10 cellular contexts compared by ENCODE assay signal in genomic region chr9:93304574-93305496, GRCh38.
A peak's percentile ranks its signal among the peaks of the same experiment; 100 is the strongest.
DNase-seq lines count a peak whose midpoint lies in the region; ATAC-seq, FAIRE-seq and TF ChIP-seq lines count a peak whose summit lies in the region.
"Had no signal": no experiment of that assay in that cellular context is flagged by ENCODE, and none has a peak within 500 bp of the region (broad histone marks: within the 10 kb centered on the region; RNA-seq: fewer than 3 reads in every experiment).

No MANE protein-coding gene starts in this region.

- FAIRE-seq in K562 (lab: Jason Lieb, UNC) = no peak
- FAIRE-seq: GM18507 had no signal

- H3K4me2 ChIP-seq in K562 (ENCODE audit: insufficient read depth, low read length) (no peak overlapping the region), smooth muscle cell (no peak overlapping the region)

- TF ChIP-seq RAD21 in K562 (CRISPR knock-in tag; conservative IDR thresholded peaks at IDR 0.05 in 1 of 2, IDR thresholded peaks at IDR 0.05 in 1 of 2) = peak; percentile 72 to 78

- H3K4me3 ChIP-seq in K562 = no peak overlapping the region
- H3K4me3 ChIP-seq in iPS DF 6.9 (ENCODE audit: low read length) = no peak overlapping the region
- no peak overlapping the region for H3K4me3 ChIP-seq in smooth muscle cell

- H3K27ac Mint-ChIP-seq in activated CD4-positive, alpha-beta T cell treated with anti-CD3 and anti-CD28 coated beads for 36 hours = no peak overlapping the region
- H3K27ac Mint-ChIP-seq in activated CD4-positive, alpha-beta T cell treated with anti-CD3 and anti-CD28 coated beads, Interleukin-2, amount 10 ng/mL, durations not matched to agents 24 days and 14 days = no peak overlapping the region
- H3K27ac Mint-ChIP-seq: activated naive CD8-positive, alpha-beta T cell had no signal

- H3K9me3 Mint-ChIP-seq in activated CD4-positive, alpha-beta T cell treated with anti-CD3 and anti-CD28 coated beads for 36 hours (ENCODE audit: low read depth) = no peaks in the 10 kb centered on the region
- no peaks in the 10 kb centered on the region for H3K9me3 Mint-ChIP-seq in activated CD4-positive, alpha-beta T cell treated with anti-CD3 and anti-CD28 coated beads, Interleukin-2, amount 10 ng/mL, durations not matched to agents 24 days and 14 days

- H4K20me1 ChIP-seq in K562 (replicated peaks; ENCODE audit: control insufficient read depth, insufficient read depth, low read length) = peaks cover 13% of the 10 kb centered on the region
- H4K20me1 ChIP-seq in smooth muscle cell (ENCODE audit: low read depth) = no peaks in the 10 kb centered on the region

- H3K4me1 Mint-ChIP-seq in activated CD4-positive, alpha-beta T cell treated with anti-CD3 and anti-CD28 coated beads for 36 hours = no peaks in the 10 kb centered on the region
- peaks cover 6% of the 10 kb centered on the region for H3K4me1 Mint-ChIP-seq in activated CD4-positive, alpha-beta T cell treated with anti-CD3 and anti-CD28 coated beads, Interleukin-2, amount 10 ng/mL, durations not matched to agents 24 days and 14 days

- no peak overlapping the region for H3K27ac ChIP-seq in K562 (ENCODE audit: extremely low read depth, low read depth, low read length)
- no peak overlapping the region for H3K27ac ChIP-seq in iPS DF 6.9 (ENCODE audit: low read length)
- H3K27ac ChIP-seq in smooth muscle cell (ENCODE audit: low read depth) = no peak overlapping the region

- DNase-seq in activated CD4-positive, alpha-beta T cell treated with anti-CD3 and anti-CD28 coated beads for 36 hours = peak; percentile 54
- DNase-seq in activated CD4-positive, alpha-beta T cell treated with anti-CD3 and anti-CD28 coated beads, Interleukin-2, amount 10 ng/mL, durations not matched to agents 24 days and 14 days = no peak
- peak; percentile 3 for DNase-seq in NCI-H1694 treated with DMSO at 0.1 percent for 48 hours (lab: John Stamatoyannopoulos, UW)
- DNase-seq in K562 (ENCODE audit: extremely low read depth in 1 of 4, low spot score in 3 of 4) = peak; percentile 37 to 66 (median 48)
- DNase-seq in iPS DF 6.9 (ENCODE audit: low read depth, low spot score) = peak; percentile 48
- DNase-seq in smooth muscle cell (lab: John Stamatoyannopoulos, UW; ENCODE audit: unreplicated experiment) = peak; percentile 11
- DNase-seq in OCI-M2 (lab: John Stamatoyannopoulos, UW; ENCODE audit: unreplicated experiment) = no peak
- DNase-seq in SKM-1 (lab: John Stamatoyannopoulos, UW; ENCODE audit: unreplicated experiment) = no peak

- no peaks in the 10 kb centered on the region for H3K79me2 ChIP-seq in K562 (ENCODE audit: control insufficient read depth, insufficient read depth, low read length)
- H3K79me2 ChIP-seq in smooth muscle cell (ENCODE audit: low read depth) = no peaks in the 10 kb centered on the region

- H3K27me3 Mint-ChIP-seq in activated CD4-positive, alpha-beta T cell treated with anti-CD3 and anti-CD28 coated beads for 36 hours = no peaks in the 10 kb centered on the region
- peaks cover 4% of the 10 kb centered on the region for H3K27me3 Mint-ChIP-seq in activated CD4-positive, alpha-beta T cell treated with anti-CD3 and anti-CD28 coated beads, Interleukin-2, amount 10 ng/mL, durations not matched to agents 24 days and 14 days
- H3K27me3 Mint-ChIP-seq: activated naive CD8-positive, alpha-beta T cell had no signal

- no peaks in the 10 kb centered on the region for H3K36me3 Mint-ChIP-seq in activated CD4-positive, alpha-beta T cell treated with anti-CD3 and anti-CD28 coated beads for 36 hours (ENCODE audit: low read depth)
- no peaks in the 10 kb centered on the region for H3K36me3 Mint-ChIP-seq in activated CD4-positive, alpha-beta T cell treated with anti-CD3 and anti-CD28 coated beads, Interleukin-2, amount 10 ng/mL, durations not matched to agents 24 days and 14 days (ENCODE audit: low read depth)
- H3K36me3 Mint-ChIP-seq: activated naive CD8-positive, alpha-beta T cell had no signal

- TF ChIP-seq POLR2A in K562 (conservative IDR thresholded peaks at IDR 0.05) = no peak

- WGBS in K562 (ENCODE audit: insufficient coverage, low coverage, missing lambda C conversion rate) = under 1% methylated on average over 16 of the region's 17 CpGs
- WGBS in iPS DF 6.9 (ENCODE audit: insufficient coverage, insufficient read length) = no CpG with 5 or more reads among the region's 17 CpGs
- 64% methylated on average over 16 of the region's 17 CpGs for WGBS in smooth muscle cell (ENCODE audit: low lambda C conversion rate)

- H3K4me1 ChIP-seq in K562 (replicated peaks in 1 of 2; ENCODE audit: control insufficient read depth in 2 of 2, insufficient read depth in 2 of 2, low read length in 2 of 2) = peaks cover 0 to 19% of the 10 kb centered on the region in 2 experiments; a peak in 1 of 5 replicates
- H3K4me1 ChIP-seq in iPS DF 6.9 (ENCODE audit: control insufficient read depth, insufficient read depth, low read length) = no peaks in the 10 kb centered on the region; the same call in 1 of the 2 replicates
- H3K4me1 ChIP-seq in smooth muscle cell (ENCODE audit: low read depth) = no peaks in the 10 kb centered on the region

- H3K9ac ChIP-seq in K562 (ENCODE audit: insufficient read depth in 1 of 2, low read depth in 2 of 2, low read length in 2 of 2) = 0 out of 4 replicates have a peak overlapping the region, but pooled peaks of 1 of the 2 experiments have one; percentile 35
- H3K9ac ChIP-seq in smooth muscle cell (ENCODE audit: low read depth) = no peak overlapping the region

- no peak for TF ChIP-seq EP300 in K562 (IDR thresholded peaks at IDR 0.05; ENCODE audit: low read length)

- intact Hi-C loops in activated CD4-positive, alpha-beta T cell treated with anti-CD3 and anti-CD28 coated beads for 36 hours (cut with DNase I, micrococcal nuclease) = no loop called here
- intact Hi-C loops in activated CD4-positive, alpha-beta T cell treated with anti-CD3 and anti-CD28 coated beads, Interleukin-2, amount 10 ng/mL, durations not matched to agents 24 days and 14 days (cut with micrococcal nuclease) = loop anchor here (10.0 kb wide), 1 partner anchor 350 kb away; no protein-coding TSS in a partner anchor
- intact Hi-C loops in K562 (cut with micrococcal nuclease) = loop anchor here (2.0 to 5.0 kb wide), 2 partner anchors 48 to 302 kb away; no protein-coding TSS in a partner anchor

- no TSS peak for BruUV-seq in K562 (replicated peaks; lab: Mats Ljungman, UMichigan)

- no peak overlapping the region for H3K4me3 Mint-ChIP-seq in activated CD4-positive, alpha-beta T cell treated with anti-CD3 and anti-CD28 coated beads for 36 hours
- H3K4me3 Mint-ChIP-seq in activated CD4-positive, alpha-beta T cell treated with anti-CD3 and anti-CD28 coated beads, Interleukin-2, amount 10 ng/mL, durations not matched to agents 24 days and 14 days = no peak overlapping the region
- H3K4me3 Mint-ChIP-seq: activated naive CD8-positive, alpha-beta T cell had no signal

- H3K9me3 ChIP-seq in K562 (replicated peaks; ENCODE audit: control insufficient read depth, insufficient read depth, low read depth, low read length) (no peaks in the 10 kb centered on the region), iPS DF 6.9 (ENCODE audit: control insufficient read depth, insufficient read depth, low read length) (no peaks in the 10 kb centered on the region), smooth muscle cell (replicated peaks; ENCODE audit: low read depth) (no peaks in the 10 kb centered on the region)

- TF ChIP-seq CTCF in K562 (IDR thresholded peaks at IDR 0.05 in 2 of 3, conservative IDR thresholded peaks at IDR 0.05 in 1 of 3; ENCODE audit: insufficient read depth in 2 of 3, low read depth in 1 of 3, low read length in 3 of 3) (peak; percentile 65 to 78 (median 70)), smooth muscle cell (IDR thresholded peaks at IDR 0.05; ENCODE audit: borderline replicate concordance, insufficient read depth, poor library complexity, severe bottlenecking) (peak; percentile 59)

- POLR2A ChIA-PET in activated CD4-positive, alpha-beta T cell treated with anti-CD3 and anti-CD28 coated beads for 36 hours (lab: Charles Lee) = no interaction called here
- POLR2A ChIA-PET in K562 (lab: Yijun Ruan, JAX) = interaction anchor here (0.6 kb wide), 1 partner anchor 928 kb away, joined by 3 read pairs; no protein-coding TSS in a partner anchor

- no peak overlapping the region for H2AFZ ChIP-seq in K562 (ENCODE audit: low read depth, low read length)
- no peak overlapping the region for H2AFZ ChIP-seq in smooth muscle cell (ENCODE audit: low read depth)

- CTCF ChIA-PET in activated CD4-positive, alpha-beta T cell treated with anti-CD3 and anti-CD28 coated beads for 36 hours (lab: Charles Lee) = interaction anchor here (0.7 to 1.1 kb wide), 3 partner anchors 9 to 486 kb away, joined by 3 read pairs; no protein-coding TSS in a partner anchor
- CTCF ChIA-PET in K562 (lab: Yijun Ruan, JAX; ENCODE audit: low intra/inter-chr PET ratio) = interaction anchor here (0.7 to 2.0 kb wide), 3 partner anchors 145 to 589 kb away, joined by 3 to 12 read pairs (median 11); no protein-coding TSS in a partner anchor

- no peak for ATAC-seq in activated CD4-positive, alpha-beta T cell treated with anti-CD3 and anti-CD28 coated beads for 36 hours
- ATAC-seq in K562 = peak; percentile 84

- in situ Hi-C loops in K562 (cut with MboI) = loop anchor here (5.0 to 25.0 kb wide), 3 partner anchors 143 to 293 kb away; no protein-coding TSS in a partner anchor

- H3K27me3 ChIP-seq in K562 (ENCODE audit: control insufficient read depth in 2 of 2, insufficient read depth in 2 of 2, low read length in 2 of 2) (peaks cover 33 to 82% of the 10 kb centered on the region in 2 experiments), iPS DF 6.9 (ENCODE audit: control insufficient read depth, insufficient read depth, low read length) (no peaks in the 10 kb centered on the region), smooth muscle cell (ENCODE audit: low read depth) (no peaks in the 10 kb centered on the region)

- H3K9me1 ChIP-seq in K562 (ENCODE audit: control insufficient read depth, insufficient read depth, low read length) = no peaks in the 10 kb centered on the region

- H3K36me3 ChIP-seq in K562 (ENCODE audit: control insufficient read depth, insufficient read depth, low read length) (no peaks in the 10 kb centered on the region), iPS DF 6.9 (ENCODE audit: control insufficient read depth, insufficient read depth, low read length) (no peaks in the 10 kb centered on the region; the same call in 1 of the 2 replicates), smooth muscle cell (ENCODE audit: low read depth) (no peaks in the 10 kb centered on the region)

- H3F3A ChIP-seq in smooth muscle cell (ENCODE audit: low read depth) = no peaks in the 10 kb centered on the region

TF ChIP-seq in K562, 482 proteins besides CTCF, POLR2A, EP300 and RAD21 (continues in another document):
- no peak for TF ChIP-seq RNF2 (IDR thresholded peaks at IDR 0.05)

Comparison
In these comparisons a context has a peak if more than half of its experiments do, and no peak if none do; other contexts are left out.
1. DNase-seq: peak in activated CD4-positive, alpha-beta T cell treated with anti-CD3 and anti-CD28 coated beads for 36 hours (single experiment), NCI-H1694 treated with DMSO at 0.1 percent for 48 hours (single experiment), K562 (4 of 4), iPS DF 6.9 (single experiment) and smooth muscle cell (single experiment); none in activated CD4-positive, alpha-beta T cell treated with anti-CD3 and anti-CD28 coated beads, Interleukin-2, amount 10 ng/mL, durations not matched to agents 24 days and 14 days (single experiment), OCI-M2 (single experiment) and SKM-1 (single experiment).
2. intact Hi-C loops: an anchor here in activated CD4-positive, alpha-beta T cell treated with anti-CD3 and anti-CD28 coated beads, Interleukin-2, amount 10 ng/mL, durations not matched to agents 24 days and 14 days (10.0 kb wide) and K562 (2.0 to 5.0 kb wide); none called in activated CD4-positive, alpha-beta T cell treated with anti-CD3 and anti-CD28 coated beads for 36 hours.